Comparison of ENCODE assay signal across 8 cellular contexts in genomic region chr1:1906185-1907097, GRCh38. TPM values are rescaled to one million over a fixed set of nuclear protein-coding genes. Genes with fewer than 3 reads are reported as not detected.
A peak's percentile ranks its signal among the peaks of the same experiment; 100 is the strongest.
DNase-seq lines count a peak whose midpoint lies in the region; ATAC-seq and TF ChIP-seq lines count a peak whose summit lies in the region.

No MANE protein-coding gene starts in this region.

- no peaks in the 10 kb centered on the region for H3K27me3 ChIP-seq in BJ (ENCODE audit: control insufficient read depth, insufficient read depth, low read length)

- H3K4me1 Mint-ChIP-seq in HFFc6 (ENCODE audit: low read depth): peaks cover 17% of the 10 kb centered on the region
- H3K4me1 Mint-ChIP-seq in activated CD8-positive, alpha-beta memory T cell treated with anti-CD3 and anti-CD28 coated beads, Interleukin-2, amount 10 ng/mL, durations not matched to agents 7 days and 5 days: peaks cover 15% of the 10 kb centered on the region
- H3K4me1 Mint-ChIP-seq in endothelial cell (ENCODE audit: unreplicated experiment): peaks cover 10% of the 10 kb centered on the region

- ATAC-seq in activated CD8-positive, alpha-beta memory T cell treated with anti-CD3 and anti-CD28 coated beads, Interleukin-2, amount 10 ng/mL, durations not matched to agents 7 days and 5 days: peak; percentile 50
- no peak for ATAC-seq in GM21825 (IDR thresholded peaks at IDR 0.05; ENCODE audit: unreplicated experiment)

- TF ChIP-seq CTCF in BJ (IDR thresholded peaks at IDR 0.05; ENCODE audit: insufficient read depth, low read depth, low read length): peak; percentile 97
- peak; percentile 92 for TF ChIP-seq CTCF in HFFc6 (IDR thresholded peaks at IDR 0.05)
- peak; percentile 52 for TF ChIP-seq CTCF in endothelial cell (IDR thresholded peaks at IDR 0.05; ENCODE audit: unreplicated experiment)

- H3K4me3 Mint-ChIP-seq in HFFc6 (no peak overlapping the region), endothelial cell (ENCODE audit: unreplicated experiment) (no peak overlapping the region)
- no peak overlapping the region for H3K4me3 Mint-ChIP-seq in activated CD8-positive, alpha-beta memory T cell treated with anti-CD3 and anti-CD28 coated beads, Interleukin-2, amount 10 ng/mL, durations not matched to agents 7 days and 5 days

- H3K27ac Mint-ChIP-seq in HFFc6: peak overlapping the region; percentile 24
- H3K27ac Mint-ChIP-seq in activated CD8-positive, alpha-beta memory T cell treated with anti-CD3 and anti-CD28 coated beads, Interleukin-2, amount 10 ng/mL, durations not matched to agents 7 days and 5 days: peak overlapping the region; percentile 21
- no peak overlapping the region for H3K27ac Mint-ChIP-seq in endothelial cell (ENCODE audit: unreplicated experiment)

- DNase-seq in BJ (ENCODE audit: low read depth): no peak
- peak; percentile 73 for DNase-seq in HFFc6
- DNase-seq in NOMO-1 treated with dmso at 0.1 percent for 144 hours (lab: John Stamatoyannopoulos, UW; ENCODE audit: unreplicated experiment): peak; percentile 68
- peak; percentile 82 for DNase-seq in activated CD8-positive, alpha-beta memory T cell treated with anti-CD3 and anti-CD28 coated beads, Interleukin-2, amount 10 ng/mL, durations not matched to agents 7 days and 5 days
- DNase-seq in endothelial cell (ENCODE audit: low spot score): peak; percentile 89
- peak; percentile 69 for DNase-seq in middle frontal gyrus (ENCODE audit: extremely low spot score, low spot score)
- DNase-seq in stimulated activated CD8-positive, alpha-beta memory T cell treated with anti-CD3 and anti-CD28 coated beads, Interleukin-4, amount 100 ng/mL, for 1 hour (ENCODE audit: low read depth in 2 of 2, low spot score in 1 of 2): peak; percentile 36 to 47

- no peaks in the 10 kb centered on the region for H3K36me3 Mint-ChIP-seq in HFFc6 (ENCODE audit: low read depth)
- H3K36me3 Mint-ChIP-seq in activated CD8-positive, alpha-beta memory T cell treated with anti-CD3 and anti-CD28 coated beads, Interleukin-2, amount 10 ng/mL, durations not matched to agents 7 days and 5 days: no peaks in the 10 kb centered on the region
- peaks cover 3% of the 10 kb centered on the region for H3K36me3 Mint-ChIP-seq in endothelial cell (ENCODE audit: low read depth, unreplicated experiment)

- H3K4me3 ChIP-seq in BJ (ENCODE audit: low read depth, low read length): no peak overlapping the region

- peaks cover 2% of the 10 kb centered on the region; the same call in 1 of the 2 replicates for H3K36me3 ChIP-seq in BJ (ENCODE audit: control insufficient read depth, insufficient read depth, low read length)

- H3K27me3 Mint-ChIP-seq in HFFc6 (ENCODE audit: insufficient read depth): no peaks in the 10 kb centered on the region
- H3K27me3 Mint-ChIP-seq in activated CD8-positive, alpha-beta memory T cell treated with anti-CD3 and anti-CD28 coated beads, Interleukin-2, amount 10 ng/mL, durations not matched to agents 7 days and 5 days: no peaks in the 10 kb centered on the region
- H3K27me3 Mint-ChIP-seq in endothelial cell (ENCODE audit: unreplicated experiment): peaks cover 11% of the 10 kb centered on the region

- H3K9me3 Mint-ChIP-seq in HFFc6 (no peaks in the 10 kb centered on the region; the same call in 1 of the 2 replicates), endothelial cell (ENCODE audit: unreplicated experiment) (no peaks in the 10 kb centered on the region)
- H3K9me3 Mint-ChIP-seq in activated CD8-positive, alpha-beta memory T cell treated with anti-CD3 and anti-CD28 coated beads, Interleukin-2, amount 10 ng/mL, durations not matched to agents 7 days and 5 days (ENCODE audit: low read depth): no peaks in the 10 kb centered on the region

- POLR2A ChIA-PET in BJ (lab: Charles Lee): no interaction called here

- CTCF ChIA-PET in BJ (lab: Yijun Ruan, JAX): interaction anchor here (0.6 to 2.8 kb wide), 28 partner anchors 10 to 335 kb away, joined by 3 to 13 read pairs (median 4); no protein-coding TSS in a partner anchor
- CTCF ChIA-PET in activated CD8-positive, alpha-beta memory T cell treated with anti-CD3 and anti-CD28 coated beads, Interleukin-2, amount 10 ng/mL, durations not matched to agents 7 days and 5 days (lab: Charles Lee): interaction anchor here (0.6 to 6.1 kb wide), 31 partner anchors 10 to 493 kb away, joined by 3 to 96 read pairs (median 4); no protein-coding TSS in a partner anchor

RNA-seq across cellular contexts. Expression of gene CALML6, which starts 8.6 kb away (rescaled TPM):
- polyA plus RNA-seq in BJ (2011; rRNA removed): 0.31 and 0.45 TPM in 2 replicates
- 0.47 TPM in 1 of 2 replicates, not detected in the other for polyA minus RNA-seq in BJ (2011; rRNA and poly(A)+ RNA removed)
- total RNA-seq in HFFc6 (2021; fragmentation: NEBNext Ultra II Directional; extraction: Animal tissue kit (Norgen Biotek cat#: 25700)): under 1 TPM in 5 of 6 experiments, not detected in 1; 0.11 to 0.95 (median 0.48) TPM
- under 1 TPM in 1 of 2 experiments, not detected in 1; 0.45 TPM for total RNA-seq in activated CD8-positive, alpha-beta memory T cell treated with anti-CD3 and anti-CD28 coated beads, Interleukin-2, amount 10 ng/mL, durations not matched to agents 7 days and 5 days
- 0.64 TPM for total RNA-seq in endothelial cell (ENCODE audit: unreplicated experiment)

RNA-seq across cellular contexts. Expression of gene TMEM52, which starts 12.6 kb away (rescaled TPM):
- 0.28 and 1.0 TPM in 2 replicates for polyA plus RNA-seq in BJ (2011; rRNA removed)
- 0.38 and 0.87 TPM in 2 replicates for polyA minus RNA-seq in BJ (2011; rRNA and poly(A)+ RNA removed)
- under 1 TPM in 3 of 6 experiments, not detected in 3; 0.21 to 0.38 (median 0.25) TPM for total RNA-seq in HFFc6 (2021; fragmentation: NEBNext Ultra II Directional; extraction: Animal tissue kit (Norgen Biotek cat#: 25700))
- total RNA-seq in activated CD8-positive, alpha-beta memory T cell treated with anti-CD3 and anti-CD28 coated beads, Interleukin-2, amount 10 ng/mL, durations not matched to agents 7 days and 5 days: not detected
- 0.92 TPM for total RNA-seq in endothelial cell (ENCODE audit: unreplicated experiment)

RNA-seq across cellular contexts. Expression of gene GNB1, which starts 15.6 kb away (rescaled TPM):
- 487 and 566 TPM in 2 replicates for polyA plus RNA-seq in BJ (2011; rRNA removed)
- polyA minus RNA-seq in BJ (2011; rRNA and poly(A)+ RNA removed): 455 and 593 TPM in 2 replicates
- 100 to 1,000 TPM; 502 to 618 (median 574) TPM for total RNA-seq in HFFc6 (2021; fragmentation: NEBNext Ultra II Directional; extraction: Animal tissue kit (Norgen Biotek cat#: 25700))
- total RNA-seq in activated CD8-positive, alpha-beta memory T cell treated with anti-CD3 and anti-CD28 coated beads, Interleukin-2, amount 10 ng/mL, durations not matched to agents 7 days and 5 days: 100 to 1,000 TPM; 426 to 473 TPM
- total RNA-seq in endothelial cell (ENCODE audit: unreplicated experiment): 427 TPM
